Comparison of ENCODE assay signal across 20 cellular contexts in genomic region chr2:173630425-173631122, GRCh38.
A peak's percentile ranks its signal among the peaks of the same experiment; 100 is the strongest.
DNase-seq lines count a peak whose midpoint lies in the region; ATAC-seq, FAIRE-seq and TF ChIP-seq lines count a peak whose summit lies in the region.
"Had no signal": no experiment of that assay in that cellular context is flagged by ENCODE, and none has a peak within 500 bp of the region (broad histone marks: within the 10 kb centered on the region; RNA-seq: fewer than 3 reads in every experiment).

No MANE protein-coding gene starts in this region.

- H3K4me3 ChIP-seq in heart left ventricle (peak overlapping the region in 1 of 12 donors; percentile 16), right atrium auricular region (no peak overlapping the region), neuronal stem cell (ENCODE audit: low read length in 2 of 2) (peak overlapping the region in 1 of 2 donors; percentile 24), adrenal gland (no peak overlapping the region)
- H3K4me3 ChIP-seq: upper lobe of right lung had no signal

- ATAC-seq in heart left ventricle (peak in 3 of 4 donors; percentile 30 to 56 (median 39)), GM21367 (IDR thresholded peaks at IDR 0.05; ENCODE audit: unreplicated experiment) (no peak)
- ATAC-seq: activated T-helper 17 cell treated with anti-CD3 and anti-CD28 coated beads, Interleukin-2, amount 50 U/mL, for 72 hours; stimulated activated effector memory CD8-positive, alpha-beta T cell treated with anti-CD3 and anti-CD28 coated beads, Interleukin-12 subunit alpha, Interleukin-12 subunit beta, amount 100 ng/mL, for 72 hours had no signal

- peak overlapping the region; percentile 86 for H2AFZ ChIP-seq in neuronal stem cell (ENCODE audit: low read length)

- H3K27me3 ChIP-seq in heart left ventricle: no peaks in the 10 kb centered on the region
- H3K27me3 ChIP-seq in right atrium auricular region: no peaks in the 10 kb centered on the region
- no peaks in the 10 kb centered on the region for H3K27me3 ChIP-seq in neuronal stem cell (ENCODE audit: control insufficient read depth in 3 of 3, insufficient read depth in 3 of 3, low read depth in 1 of 3, low read length in 3 of 3)
- H3K27me3 ChIP-seq in adrenal gland: no peaks in the 10 kb centered on the region
- H3K27me3 ChIP-seq: upper lobe of right lung had no signal

- H2BK5ac ChIP-seq in neuronal stem cell (ENCODE audit: low read length): no peak overlapping the region

- no peak overlapping the region for H3K4me2 ChIP-seq in neuronal stem cell (ENCODE audit: insufficient read depth, low read length, poor library complexity, severe bottlenecking)

- no peak for DNase-seq in heart left ventricle
- no peak for DNase-seq in right atrium auricular region (ENCODE audit: low spot score)
- peak; percentile 28 for DNase-seq in fibroblast of peridontal ligament (ENCODE audit: extremely low read depth)
- no peak for DNase-seq in neuronal stem cell (ENCODE audit: low spot score)
- DNase-seq in H54 (ENCODE audit: insufficient read length, low spot score): no peak
- DNase-seq in GM12891 (ENCODE audit: insufficient read length, low spot score): no peak
- no peak for DNase-seq in adrenal gland
- DNase-seq: ACHN; activated B cell treated with CpG ODN at 0.5 μM for 24 hours; CD4-positive, alpha-beta T cell; DMS79; KBM-7; NCI-H1092 treated with DMSO at 0.1 percent for 48 hours; NCI-H774; upper lobe of right lung had no signal

- FAIRE-seq in H54 (lab: Jason Lieb, UNC): no peak
- no peak for FAIRE-seq in GM12891 (lab: Jason Lieb, UNC)
- FAIRE-seq: GM19239 had no signal

- H3K18ac ChIP-seq in neuronal stem cell (ENCODE audit: low read length): no peak overlapping the region

- no peak overlapping the region for H2AK5ac ChIP-seq in neuronal stem cell (ENCODE audit: low read depth, low read length)

- H3K4ac ChIP-seq in neuronal stem cell (ENCODE audit: low read length): no peak overlapping the region

- H3K4me1 ChIP-seq in heart left ventricle (peaks cover 0 to 5% (median 0%) of the 10 kb centered on the region in 12 donors), right atrium auricular region (no peaks in the 10 kb centered on the region), neuronal stem cell (ENCODE audit: control insufficient read depth in 2 of 2, insufficient read depth in 1 of 2, low read depth in 1 of 2, low read length in 2 of 2) (peaks cover 4 to 5% of the 10 kb centered on the region in 2 donors), adrenal gland (replicated peaks in 1 of 2) (no peaks in the 10 kb centered on the region)
- H3K4me1 ChIP-seq: upper lobe of right lung had no signal

- H3K14ac ChIP-seq in neuronal stem cell (ENCODE audit: low read length): no peak overlapping the region

- H3K9ac ChIP-seq in neuronal stem cell (ENCODE audit: low read depth, low read length, poor library complexity): no peak overlapping the region

- TF ChIP-seq POLR2A in heart left ventricle (IDR thresholded peaks at IDR 0.05) (no peak), H54 (IDR thresholded peaks at IDR 0.05; ENCODE audit: low read depth, low read length) (no peak), GM12891 (IDR thresholded peaks at IDR 0.05; ENCODE audit: low read depth, low read length) (no peak), adrenal gland (IDR thresholded peaks at IDR 0.05) (no peak)

- no peak overlapping the region for H3K23ac ChIP-seq in neuronal stem cell (ENCODE audit: low read depth, low read length, poor library complexity)

- intact Hi-C loops in heart left ventricle (cut with DNase I): no loop called here
- intact Hi-C loops in adrenal gland (cut with DNase I): no loop called here

- H4K91ac ChIP-seq in neuronal stem cell (ENCODE audit: low read depth, low read length, poor library complexity): no peak overlapping the region

- H3K27ac ChIP-seq in heart left ventricle: peak overlapping the region in 9 of 12 donors; percentile 19 to 77 (median 50)
- H3K27ac ChIP-seq in right atrium auricular region: peak overlapping the region in 1 of 2 donors; percentile 53
- no peak overlapping the region for H3K27ac ChIP-seq in neuronal stem cell (replicated peaks; ENCODE audit: low read length)
- no peak overlapping the region for H3K27ac ChIP-seq in adrenal gland
- H3K27ac ChIP-seq: neutrophil, upper lobe of right lung had no signal

- TF ChIP-seq CTCF in heart left ventricle (IDR thresholded peaks at IDR 0.05): no peak
- TF ChIP-seq CTCF in right atrium auricular region (IDR thresholded peaks at IDR 0.05): no peak
- no peak for TF ChIP-seq CTCF in adrenal gland (IDR thresholded peaks at IDR 0.05)

- H2BK15ac ChIP-seq in neuronal stem cell (ENCODE audit: low read length): no peak overlapping the region

- no peak overlapping the region for H4K8ac ChIP-seq in neuronal stem cell (ENCODE audit: low read depth, low read length)

- WGBS in heart left ventricle, 4 donors: 71 to 77% (median 74%) methylated on average over 8 of the region's 8 CpGs
- no CpG with 5 or more reads among the region's 8 CpGs for WGBS in neuronal stem cell (ENCODE audit: extremely low coverage in 2 of 2, insufficient read length in 2 of 2, insufficient replicate concordance in 1 of 2), 2 donors
- 54 to 65% (median 61%) methylated on average over 8 of the region's 8 CpGs for WGBS in adrenal gland, 4 donors

- no peak overlapping the region for H2BK12ac ChIP-seq in neuronal stem cell (ENCODE audit: low read length)

- no peaks in the 10 kb centered on the region for H3K36me3 ChIP-seq in heart left ventricle
- no peaks in the 10 kb centered on the region for H3K36me3 ChIP-seq in right atrium auricular region
- no peaks in the 10 kb centered on the region for H3K36me3 ChIP-seq in neuronal stem cell (replicated peaks in 1 of 2; ENCODE audit: control insufficient read depth in 2 of 2, insufficient read depth in 2 of 2, low read length in 2 of 2)
- no peaks in the 10 kb centered on the region for H3K36me3 ChIP-seq in adrenal gland (replicated peaks in 1 of 2)
- H3K36me3 ChIP-seq: neutrophil, upper lobe of right lung had no signal

- no peaks in the 10 kb centered on the region for H3K79me1 ChIP-seq in neuronal stem cell (ENCODE audit: low read depth, low read length)

- H2BK120ac ChIP-seq in neuronal stem cell (ENCODE audit: low read depth, low read length): no peak overlapping the region

- H3K9me3 ChIP-seq in heart left ventricle: no peaks in the 10 kb centered on the region
- no peaks in the 10 kb centered on the region for H3K9me3 ChIP-seq in right atrium auricular region
- peaks cover 0 to 4% of the 10 kb centered on the region in 2 donors for H3K9me3 ChIP-seq in neuronal stem cell (replicated peaks in 1 of 2; ENCODE audit: control insufficient read depth in 2 of 2, insufficient read depth in 1 of 2, low read depth in 1 of 2, low read length in 2 of 2)
- no peaks in the 10 kb centered on the region for H3K9me3 ChIP-seq in adrenal gland (replicated peaks in 1 of 3)
- H3K9me3 ChIP-seq: neutrophil, upper lobe of right lung had no signal

TF ChIP-seq in GM12891, 5 proteins besides CTCF, POLR2A, EP300 and RAD21:
- TF ChIP-seq POU2F2 (IDR thresholded peaks at IDR 0.05; ENCODE audit: low read depth, low read length) (no peak), TAF1 (IDR thresholded peaks at IDR 0.05; ENCODE audit: low read depth, low read length) (no peak), SPI1 (IDR thresholded peaks at IDR 0.05; ENCODE audit: low read depth, low read length) (no peak), POLR2AphosphoS5 (IDR thresholded peaks at IDR 0.05; ENCODE audit: low read depth, low read length) (no peak), PAX5 (IDR thresholded peaks at IDR 0.05; ENCODE audit: insufficient read depth, low read length, severe bottlenecking) (no peak)

Comparison
In these comparisons a context has a peak if more than half of its experiments do, and no peak if none do; other contexts are left out.
1. H3K27ac ChIP-seq: peak in heart left ventricle (9 of 12); none in neuronal stem cell (single experiment) and adrenal gland (0 of 5).